Comparison of ENCODE assay signal across 29 cellular contexts in genomic region chr15:94028121-94028520, GRCh38.
DNase-seq lines count a peak whose midpoint lies in the region; ATAC-seq, FAIRE-seq and TF ChIP-seq lines count a peak whose summit lies in the region.
"Had no signal": no experiment of that assay in that cellular context is flagged by ENCODE, and none has a peak within 500 bp of the region (broad histone marks: within the 10 kb centered on the region; RNA-seq: fewer than 3 reads in every experiment).

No MANE protein-coding gene starts in this region.

- no peaks in the 10 kb centered on the region for H3K79me2 ChIP-seq in neural progenitor cell (ENCODE audit: low read depth)

- H3K27ac ChIP-seq in neural progenitor cell, result no peak overlapping the region
- peak overlapping the region; percentile 76 for H3K27ac ChIP-seq in rectal smooth muscle tissue (ENCODE audit: low read depth, low read length)
- H3K27ac ChIP-seq in stomach smooth muscle (ENCODE audit: low read length), result peak overlapping the region; percentile 84
- H3K27ac ChIP-seq: BLaER1 had no signal

- H3K9ac ChIP-seq in neural progenitor cell (no peak overlapping the region), rectal smooth muscle tissue (ENCODE audit: low read length) (no peak overlapping the region), stomach smooth muscle (ENCODE audit: low read length in 2 of 2) (no peak overlapping the region)
- H3K9ac ChIP-seq: BLaER1 had no signal

- H2AFZ ChIP-seq in neural progenitor cell (replicated peaks), result no peak overlapping the region

- no peak overlapping the region for H3K4me2 ChIP-seq in neural progenitor cell
- H3K4me2 ChIP-seq: BLaER1 had no signal

- no peaks in the 10 kb centered on the region for H3K9me3 ChIP-seq in neural progenitor cell (ENCODE audit: low read depth)
- no peaks in the 10 kb centered on the region for H3K9me3 ChIP-seq in stomach smooth muscle (ENCODE audit: control insufficient read depth in 2 of 2, low read length in 2 of 2)
- H3K9me3 ChIP-seq: BE2C, BLaER1 had no signal

- DNase-seq in bronchial epithelial cell (ENCODE audit: low read depth) (no peak), neural progenitor cell (ENCODE audit: low spot score) (no peak), HuH-7 (ENCODE audit: low spot score) (no peak), medulla oblongata (ENCODE audit: extremely low spot score) (no peak), mucosa of gallbladder (ENCODE audit: low spot score) (no peak)
- DNase-seq: 8988T; ACHN; BE2C; C1 segment of cervical spinal cord; CD4-positive, alpha-beta memory T cell; CD4-positive, CD25-positive, alpha-beta regulatory T cell; CD8-positive, alpha-beta memory T cell; COR-L47; DMS 273 treated with DMSO at 0.1 percent for 48 hours; DMS153; DMS53; DMS79; DND-41; EL; GDM1 had no signal

- H3K27me3 ChIP-seq in bronchial epithelial cell (ENCODE audit: control insufficient read depth, insufficient read depth, low read length) (no peaks in the 10 kb centered on the region), neural progenitor cell (no peaks in the 10 kb centered on the region), rectal smooth muscle tissue (ENCODE audit: control insufficient read depth, insufficient read depth, low read length) (no peaks in the 10 kb centered on the region), stomach smooth muscle (ENCODE audit: control insufficient read depth in 1 of 2, insufficient read depth in 2 of 2, low read length in 2 of 2) (no peaks in the 10 kb centered on the region)
- H3K27me3 ChIP-seq: BE2C, BLaER1 had no signal

- H3K4me1 Mint-ChIP-seq in neural progenitor cell, result peaks cover 9% of the 10 kb centered on the region
- H3K4me1 Mint-ChIP-seq: CD14-positive monocyte; CD4-positive, alpha-beta memory T cell; CD4-positive, CD25-positive, alpha-beta regulatory T cell; CD8-positive, alpha-beta memory T cell had no signal

- no peak for ATAC-seq in HG03175 (IDR thresholded peaks at IDR 0.05; ENCODE audit: unreplicated experiment)
- ATAC-seq: GM12878 had no signal

- TF ChIP-seq CTCF in bronchial epithelial cell (IDR thresholded peaks at IDR 0.05; ENCODE audit: insufficient read depth, low read length, severe bottlenecking) (no peak), neural progenitor cell (IDR thresholded peaks at IDR 0.05) (no peak)

- H3K4me3 Mint-ChIP-seq in neural progenitor cell, result no peak overlapping the region
- H3K4me3 Mint-ChIP-seq: CD14-positive monocyte; CD4-positive, alpha-beta memory T cell; CD4-positive, CD25-positive, alpha-beta regulatory T cell; CD8-positive, alpha-beta memory T cell had no signal

- H4K20me1 ChIP-seq in neural progenitor cell (ENCODE audit: low read depth), result no peaks in the 10 kb centered on the region
- H4K20me1 ChIP-seq: BLaER1 had no signal

- no peaks in the 10 kb centered on the region for H3K9me3 Mint-ChIP-seq in neural progenitor cell
- H3K9me3 Mint-ChIP-seq: CD8-positive, alpha-beta memory T cell had no signal

- H3K27ac Mint-ChIP-seq in neural progenitor cell, result peak overlapping the region; percentile 2
- H3K27ac Mint-ChIP-seq: CD14-positive monocyte; CD4-positive, alpha-beta memory T cell; CD4-positive, CD25-positive, alpha-beta regulatory T cell had no signal

- no peaks in the 10 kb centered on the region for H3K36me3 Mint-ChIP-seq in neural progenitor cell
- H3K36me3 Mint-ChIP-seq: CD14-positive monocyte; CD4-positive, alpha-beta memory T cell; CD4-positive, CD25-positive, alpha-beta regulatory T cell; CD8-positive, alpha-beta memory T cell had no signal

- no peaks in the 10 kb centered on the region for H3K36me3 ChIP-seq in bronchial epithelial cell (ENCODE audit: control insufficient read depth, insufficient read depth, low read length)
- no peaks in the 10 kb centered on the region for H3K36me3 ChIP-seq in neural progenitor cell
- H3K36me3 ChIP-seq in rectal smooth muscle tissue (ENCODE audit: control insufficient read depth, insufficient read depth, low read length), result no peaks in the 10 kb centered on the region
- no peaks in the 10 kb centered on the region for H3K36me3 ChIP-seq in stomach smooth muscle (ENCODE audit: control insufficient read depth in 2 of 2, insufficient read depth in 2 of 2, low read length in 2 of 2)
- H3K36me3 ChIP-seq: BE2C, BLaER1 had no signal

- no peaks in the 10 kb centered on the region for H3F3A ChIP-seq in neural progenitor cell (ENCODE audit: low read depth)

- peak; percentile 40 for FAIRE-seq in bronchial epithelial cell (lab: Jason Lieb, UNC)
- FAIRE-seq: A204.1, GM12878, GM12892, GM18507 had no signal

- H3K4me1 ChIP-seq in neural progenitor cell (peaks cover 10% of the 10 kb centered on the region), rectal smooth muscle tissue (ENCODE audit: control insufficient read depth, insufficient read depth, low read length) (peaks cover 48% of the 10 kb centered on the region), stomach smooth muscle (ENCODE audit: control insufficient read depth, insufficient read depth, low read length) (peaks cover 57% of the 10 kb centered on the region)
- H3K4me1 ChIP-seq: BE2C, BLaER1 had no signal

- peaks cover 3% of the 10 kb centered on the region for H3K27me3 Mint-ChIP-seq in neural progenitor cell (ENCODE audit: insufficient read depth, low read depth)
- H3K27me3 Mint-ChIP-seq: CD4-positive, CD25-positive, alpha-beta regulatory T cell had no signal

- H3K4me3 ChIP-seq in bronchial epithelial cell (ENCODE audit: low read depth, low read length) (no peak overlapping the region), neural progenitor cell (no peak overlapping the region), rectal smooth muscle tissue (ENCODE audit: low read length) (no peak overlapping the region), stomach smooth muscle (ENCODE audit: low read length in 2 of 2) (no peak overlapping the region)
- H3K4me3 ChIP-seq: BLaER1, GM12878 had no signal
